Comparison of ENCODE assay signal across 8 cellular contexts in genomic region chr9:34664281-34665108, GRCh38. TPM values are rescaled to one million over a fixed set of nuclear protein-coding genes. Genes with fewer than 3 reads are reported as not detected.
DNase-seq lines count a peak whose midpoint lies in the region; ATAC-seq and TF ChIP-seq lines count a peak whose summit lies in the region.

No MANE protein-coding gene starts in this region.

- peaks cover 8% of the 10 kb centered on the region for H3K36me3 Mint-ChIP-seq in activated naive CD4-positive, alpha-beta T cell treated with anti-CD3 and anti-CD28 coated beads, Interleukin-2, amount 50 U/mL, for 24 hours

- H3K36me3 ChIP-seq in SJCRH30 (no peaks in the 10 kb centered on the region), thyroid gland (no peaks in the 10 kb centered on the region)

- TF ChIP-seq CTCF in thyroid gland (IDR thresholded peaks at IDR 0.05), result peak; percentile 37 to 71 (median 55)

- peak overlapping the region; percentile 87 for H3K4me3 Mint-ChIP-seq in activated naive CD4-positive, alpha-beta T cell treated with anti-CD3 and anti-CD28 coated beads, Interleukin-2, amount 50 U/mL, for 24 hours

- no peaks in the 10 kb centered on the region for H3K9me3 ChIP-seq in SJCRH30 (replicated peaks)
- no peaks in the 10 kb centered on the region for H3K9me3 ChIP-seq in thyroid gland

- ATAC-seq in GM18520 (IDR thresholded peaks at IDR 0.05; ENCODE audit: unreplicated experiment) (peak; percentile 34), HG03469 (IDR thresholded peaks at IDR 0.05; ENCODE audit: unreplicated experiment) (peak; percentile 31)

- H3K4me3 ChIP-seq in SJCRH30 (no peak overlapping the region), thyroid gland (replicated peaks in 1 of 3) (peak overlapping the region in 2 of 3 donors; percentile 49 to 73)

- no peak overlapping the region for H3K27ac ChIP-seq in SJCRH30
- H3K27ac ChIP-seq in thyroid gland, result peak overlapping the region; percentile 93 to 99 (median 98)

- H3K4me1 ChIP-seq in SJCRH30 (no peaks in the 10 kb centered on the region), thyroid gland (peaks cover 4 to 19% of the 10 kb centered on the region in 2 donors)

- intact Hi-C loops in thyroid gland (cut with DNase I), result no loop called here

- no peaks in the 10 kb centered on the region for H3K27me3 Mint-ChIP-seq in activated naive CD4-positive, alpha-beta T cell treated with anti-CD3 and anti-CD28 coated beads, Interleukin-2, amount 50 U/mL, for 24 hours

- peaks cover 50% of the 10 kb centered on the region for H3K4me1 Mint-ChIP-seq in activated naive CD4-positive, alpha-beta T cell treated with anti-CD3 and anti-CD28 coated beads, Interleukin-2, amount 50 U/mL, for 24 hours

- no peak for TF ChIP-seq POLR2A in thyroid gland (IDR thresholded peaks at IDR 0.05)

- peaks cover 6% of the 10 kb centered on the region for H3K9me3 Mint-ChIP-seq in activated naive CD4-positive, alpha-beta T cell treated with anti-CD3 and anti-CD28 coated beads, Interleukin-2, amount 50 U/mL, for 24 hours

- DNase-seq in AG08396 (ENCODE audit: low spot score) (peak; percentile 79), SJCRH30 (peak; percentile 22 to 50), glomerular visceral epithelial cell (ENCODE audit: extremely low spot score) (peak; percentile 82), occipital lobe (lab: John Stamatoyannopoulos, UW) (peak; percentile 62), thyroid gland (peak; percentile 76 to 84)

- WGBS in thyroid gland, 2 donors, result 16 to 21% methylated on average over 15 to 25 of the region's 25 CpGs

- peak overlapping the region; percentile 84 for H3K27ac Mint-ChIP-seq in activated naive CD4-positive, alpha-beta T cell treated with anti-CD3 and anti-CD28 coated beads, Interleukin-2, amount 50 U/mL, for 24 hours

- no peaks in the 10 kb centered on the region for H3K27me3 ChIP-seq in SJCRH30
- no peaks in the 10 kb centered on the region for H3K27me3 ChIP-seq in thyroid gland

RNA-seq across cellular contexts. Expression of gene CCL27, which starts 2.0 kb away (rescaled TPM):
- 0.76 TPM in 1 of 2 replicates, not detected in the other for total RNA-seq in SJCRH30 (2014; rRNA removed; shearing (Covaris generic))
- total RNA-seq in occipital lobe (0.31 TPM), thyroid gland (1 to 10 TPM in 1 of 4 donors, not detected in 3; 1.1 TPM)

RNA-seq across cellular contexts. Expression of gene IL11RA, which starts 12.5 kb away (rescaled TPM):
- 3.2 TPM in 2 replicates for total RNA-seq in SJCRH30 (2014; rRNA removed; shearing (Covaris generic))
- total RNA-seq in occipital lobe (5.0 TPM), thyroid gland (10 to 100 TPM; 43.8 to 89.9 (median 56.5) TPM)

RNA-seq across cellular contexts. Expression of gene GALT, which starts 18.0 kb away (rescaled TPM):
- 16.4 and 18.9 TPM in 2 replicates for total RNA-seq in SJCRH30 (2014; rRNA removed; shearing (Covaris generic))
- total RNA-seq in occipital lobe, result 32.4 TPM
- total RNA-seq in thyroid gland, result 10 to 100 TPM; 48.7 to 76.5 (median 57.1) TPM

RNA-seq across cellular contexts. Expression of gene CCL19, which starts 26.6 kb away (rescaled TPM):
- not detected in 2 replicates for total RNA-seq in SJCRH30 (2014; rRNA removed; shearing (Covaris generic))
- total RNA-seq in occipital lobe (not detected), thyroid gland (1 to 10 TPM in 2 of 4 donors, not detected in 2; 2.2 to 8.5 TPM)

RNA-seq across cellular contexts. Expression of gene SIGMAR1, which starts 26.9 kb away (rescaled TPM):
- total RNA-seq in SJCRH30 (2014; rRNA removed; shearing (Covaris generic)), result 77.1 and 85.3 TPM in 2 replicates
- total RNA-seq in occipital lobe (24.3 TPM), thyroid gland (10 to 100 TPM; 48.6 to 89.7 (median 76.6) TPM)
